In genomic region chr14:39762576-39763401, GRCh38 we compare ENCODE assay signal across 1 cellular context.
TF ChIP-seq lines count a peak whose summit lies in the region.

No MANE protein-coding gene starts in this region.

TF ChIP-seq in HepG2, 621 proteins besides CTCF, POLR2A, EP300 and RAD21 (continued from another document and continues in another):
- TF ChIP-seq ATF6 (CRISPR knock-in tag; conservative IDR thresholded peaks at IDR 0.05) (no peak), GABPA (IDR thresholded peaks at IDR 0.05; ENCODE audit: low read depth, low read length) (no peak), GABPA (CRISPR knock-in tag; IDR thresholded peaks at IDR 0.05; ENCODE audit: low read depth) (peak; percentile 73), TBL1XR1 (IDR thresholded peaks at IDR 0.05; ENCODE audit: borderline replicate concordance, low read length, partially characterized antibody) (no peak), KAT8 (CRISPR knock-in tag; IDR thresholded peaks at IDR 0.05) (peak; percentile 83), ETV6 (CRISPR knock-in tag; conservative IDR thresholded peaks at IDR 0.05) (no peak), MTF1 (CRISPR knock-in tag; IDR thresholded peaks at IDR 0.05) (no peak), SUZ12 (IDR thresholded peaks at IDR 0.05; ENCODE audit: low read depth, low read length) (no peak), SALL1 (CRISPR knock-in tag; IDR thresholded peaks at IDR 0.05) (peak; percentile 100), ZNF7 (CRISPR knock-in tag; IDR thresholded peaks at IDR 0.05) (no peak), SNAPC4 (CRISPR knock-in tag; IDR thresholded peaks at IDR 0.05) (peak; percentile 89), ZNF569 (CRISPR knock-in tag; IDR thresholded peaks at IDR 0.05; ENCODE audit: borderline replicate concordance) (0 out of 2 replicates have a peak, but pooled peaks have one; percentile 97), MAFK (conservative IDR thresholded peaks at IDR 0.05 in 1 of 2, IDR thresholded peaks at IDR 0.05 in 1 of 2; ENCODE audit: low read length in 2 of 2) (no peak), DNMT1 (CRISPR knock-in tag; IDR thresholded peaks at IDR 0.05) (peak; percentile 92; the same call in 1 of the 2 replicates), YEATS4 (CRISPR knock-in tag; IDR thresholded peaks at IDR 0.05; ENCODE audit: borderline replicate concordance) (peak; percentile 96), ZNF441 (CRISPR knock-in tag; IDR thresholded peaks at IDR 0.05; ENCODE audit: borderline replicate concordance) (peak; percentile 83), ZMYM2 (CRISPR knock-in tag; IDR thresholded peaks at IDR 0.05) (peak; percentile 93), ZNF598 (CRISPR knock-in tag; IDR thresholded peaks at IDR 0.05; ENCODE audit: borderline replicate concordance) (peak; percentile 99), ZFP36L2 (CRISPR knock-in tag; IDR thresholded peaks at IDR 0.05) (peak; percentile 23; the same call in 1 of the 2 replicates), PREB (CRISPR knock-in tag; IDR thresholded peaks at IDR 0.05) (no peak), MYPOP (CRISPR knock-in tag; IDR thresholded peaks at IDR 0.05) (peak; percentile 80), ZNF33A (CRISPR knock-in tag; IDR thresholded peaks at IDR 0.05; ENCODE audit: borderline replicate concordance) (peak; percentile 95), FIP1L1 (IDR thresholded peaks at IDR 0.05; ENCODE audit: borderline replicate concordance, insufficient read depth, low read depth, low read length) (no peak), ZNF350 (CRISPR knock-in tag; IDR thresholded peaks at IDR 0.05; ENCODE audit: borderline replicate concordance, low read depth) (peak; percentile 100), ZNF3 (CRISPR knock-in tag; IDR thresholded peaks at IDR 0.05) (no peak), HNF4G (IDR thresholded peaks at IDR 0.05; ENCODE audit: borderline replicate concordance, low read depth, low read length) (0 out of 2 replicates have a peak, but pooled peaks have one; percentile 21), HNF4G (CRISPR knock-in tag; IDR thresholded peaks at IDR 0.05; ENCODE audit: borderline replicate concordance, low read depth) (peak; percentile 85), ZNF232 (CRISPR knock-in tag; IDR thresholded peaks at IDR 0.05; ENCODE audit: borderline replicate concordance) (peak; percentile 96; the same call in 1 of the 2 replicates), DPF2 (CRISPR knock-in tag; IDR thresholded peaks at IDR 0.05; ENCODE audit: borderline replicate concordance, low read depth) (peak; percentile 94), REL (CRISPR knock-in tag; conservative IDR thresholded peaks at IDR 0.05) (no peak; the same call in 1 of the 2 replicates), ZNF574 (CRISPR knock-in tag; IDR thresholded peaks at IDR 0.05) (peak; percentile 87), ZNF251 (CRISPR knock-in tag; IDR thresholded peaks at IDR 0.05) (no peak), ZNF570 (CRISPR knock-in tag; IDR thresholded peaks at IDR 0.05; ENCODE audit: borderline replicate concordance) (no peak; the same call in 1 of the 2 replicates), PLRG1 (conservative IDR thresholded peaks at IDR 0.05) (no peak), CENPX (CRISPR knock-in tag; IDR thresholded peaks at IDR 0.05) (no peak), ZNF33B (CRISPR knock-in tag; IDR thresholded peaks at IDR 0.05) (peak; percentile 95), HNF1B (CRISPR knock-in tag; IDR thresholded peaks at IDR 0.05) (peak; percentile 98), SAP130 (CRISPR knock-in tag; IDR thresholded peaks at IDR 0.05; ENCODE audit: low read depth) (peak; percentile 88), DR1 (CRISPR knock-in tag; IDR thresholded peaks at IDR 0.05) (no peak), HOXD1 (CRISPR knock-in tag; IDR thresholded peaks at IDR 0.05) (peak; percentile 84; the same call in 1 of the 2 replicates), ZNF720 (CRISPR knock-in tag; IDR thresholded peaks at IDR 0.05) (no peak)
- TF ChIP-seq, protein P1, sequence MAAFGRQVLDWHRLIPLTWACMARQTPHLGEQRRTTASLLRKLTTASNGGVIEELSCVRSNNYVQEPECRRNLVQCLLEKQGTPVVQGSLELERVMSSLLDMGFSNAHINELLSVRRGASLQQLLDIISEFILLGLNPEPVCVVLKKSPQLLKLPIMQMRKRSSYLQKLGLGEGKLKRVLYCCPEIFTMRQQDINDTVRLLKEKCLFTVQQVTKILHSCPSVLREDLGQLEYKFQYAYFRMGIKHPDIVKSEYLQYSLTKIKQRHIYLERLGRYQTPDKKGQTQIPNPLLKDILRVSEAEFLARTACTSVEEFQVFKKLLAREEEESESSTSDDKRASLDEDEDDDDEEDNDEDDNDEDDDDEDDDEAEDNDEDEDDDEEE (CRISPR knock-in tag; IDR thresholded peaks at IDR 0.05), result no peak
- TF ChIP-seq, protein P2, sequence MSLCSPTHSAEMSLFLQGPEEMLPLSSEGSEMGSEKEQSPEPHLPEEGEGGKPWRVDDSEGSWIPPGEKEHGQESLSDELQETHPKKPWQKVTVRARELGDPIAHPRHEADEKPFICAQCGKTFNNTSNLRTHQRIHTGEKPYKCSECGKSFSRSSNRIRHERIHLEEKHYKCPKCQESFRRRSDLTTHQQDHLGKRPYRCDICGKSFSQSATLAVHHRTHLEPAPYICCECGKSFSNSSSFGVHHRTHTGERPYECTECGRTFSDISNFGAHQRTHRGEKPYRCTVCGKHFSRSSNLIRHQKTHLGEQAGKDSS (CRISPR knock-in tag; IDR thresholded peaks at IDR 0.05; ENCODE audit: borderline replicate concordance, low read depth), result peak; percentile 78; the same call in 1 of the 2 replicates
- TF ChIP-seq, protein P3, sequence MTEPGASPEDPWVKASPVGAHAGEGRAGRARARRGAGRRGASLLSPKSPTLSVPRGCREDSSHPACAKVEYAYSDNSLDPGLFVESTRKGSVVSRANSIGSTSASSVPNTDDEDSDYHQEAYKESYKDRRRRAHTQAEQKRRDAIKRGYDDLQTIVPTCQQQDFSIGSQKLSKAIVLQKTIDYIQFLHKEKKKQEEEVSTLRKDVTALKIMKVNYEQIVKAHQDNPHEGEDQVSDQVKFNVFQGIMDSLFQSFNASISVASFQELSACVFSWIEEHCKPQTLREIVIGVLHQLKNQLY (CRISPR knock-in tag; IDR thresholded peaks at IDR 0.05), result peak; percentile 100
